1 cellular context compared by ENCODE assay signal in genomic region chr10:95297402-95297801, GRCh38.
A peak's percentile ranks its signal among the peaks of the same experiment; 100 is the strongest.
TF ChIP-seq lines count a peak whose summit lies in the region.

No MANE protein-coding gene starts in this region.

TF ChIP-seq in K562, 482 proteins besides CTCF, POLR2A, EP300 and RAD21 (continued from another document):
- TF ChIP-seq RREB1 (CRISPR knock-in tag; IDR thresholded peaks at IDR 0.05) (peak; percentile 86; the same call in 1 of the 2 replicates), ZNF224 (CRISPR knock-in tag; IDR thresholded peaks at IDR 0.05) (no peak), THAP12 (CRISPR knock-in tag; IDR thresholded peaks at IDR 0.05) (no peak), ZMIZ1 (IDR thresholded peaks at IDR 0.05; ENCODE audit: low read depth in 2 of 2, low read length in 2 of 2) (peak in 1 of 2 experiments; percentile 57; a peak in 1 of 4 replicates), PHTF2 (CRISPR knock-in tag; IDR thresholded peaks at IDR 0.05) (no peak), MAFK (IDR thresholded peaks at IDR 0.05; ENCODE audit: low read length) (no peak), BRD9 (IDR thresholded peaks at IDR 0.05; ENCODE audit: low read depth, partially characterized antibody) (no peak), HEY1 (CRISPR knock-in tag; IDR thresholded peaks at IDR 0.05; ENCODE audit: borderline replicate concordance) (no peak), ZNF232 (CRISPR knock-in tag; IDR thresholded peaks at IDR 0.05) (no peak)
